ENCODE assay signal across 14 cellular contexts in the genomic region with DNA sequence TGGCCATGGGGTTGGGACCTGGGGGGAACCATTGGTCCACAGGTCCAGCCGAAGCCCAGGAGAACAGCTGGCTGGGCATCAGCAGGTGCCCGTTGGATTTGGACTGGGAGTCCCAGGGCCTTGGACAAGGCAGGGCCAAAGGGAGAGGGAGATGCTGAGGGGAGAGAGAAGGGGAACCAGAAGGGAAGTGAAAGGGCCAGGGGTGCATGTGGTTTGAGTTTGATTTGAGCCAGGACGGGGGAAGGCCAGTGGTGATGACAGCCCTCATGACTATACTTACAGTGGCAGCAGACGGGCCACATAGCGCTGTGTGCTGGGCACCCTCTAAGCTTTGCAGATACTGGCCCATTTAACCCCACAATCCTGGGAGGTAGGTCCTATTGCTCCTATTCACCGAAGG. TPM values are rescaled to one million over a fixed set of nuclear protein-coding genes. Genes with fewer than 3 reads are reported as not detected.
DNase-seq lines count a peak whose midpoint lies in the region; ATAC-seq and TF ChIP-seq lines count a peak whose summit lies in the region.
"Had no signal": no experiment of that assay in that cellular context is flagged by ENCODE, and none has a peak within 500 bp of the region (broad histone marks: within the 10 kb centered on the region; RNA-seq: fewer than 3 reads in every experiment).

No MANE protein-coding gene starts in this region.

- H3K36me3 ChIP-seq in OCI-LY7 (ENCODE audit: insufficient read depth, low read length) = no peaks in the 10 kb centered on the region
- no peaks in the 10 kb centered on the region for H3K36me3 ChIP-seq in neural cell (ENCODE audit: insufficient read depth, low read length)

- H3F3A ChIP-seq in neural cell (ENCODE audit: insufficient read depth, low read length, poor library complexity, severe bottlenecking) = no peaks in the 10 kb centered on the region

- intact Hi-C loops in OCI-LY7 (cut with micrococcal nuclease; ENCODE audit: unreplicated experiment) = loop anchor here (10.0 kb wide), 2 partner anchors 54 to 196 kb away; partner anchors contain the start of genes B3GALT6, PERM1 and SDF4

- TF ChIP-seq CTCF in OCI-LY7 (conservative IDR thresholded peaks at IDR 0.05; ENCODE audit: low read length) (no peak), neural cell (IDR thresholded peaks at IDR 0.05; ENCODE audit: poor library complexity, severe bottlenecking) (no peak)

- no peaks in the 10 kb centered on the region for H3K9me2 ChIP-seq in OCI-LY7 (ENCODE audit: insufficient read depth, low read length)
- no peaks in the 10 kb centered on the region for H3K9me2 ChIP-seq in neural cell (ENCODE audit: insufficient read depth, low read length)

- H4K20me1 ChIP-seq in OCI-LY7 (ENCODE audit: insufficient read depth, low read length) (no peaks in the 10 kb centered on the region), neural cell (ENCODE audit: insufficient read depth) (no peaks in the 10 kb centered on the region)

- H3K27ac ChIP-seq in OCI-LY7 (ENCODE audit: low read depth, low read length, poor library complexity, severe bottlenecking) = no peak overlapping the region
- H3K27ac ChIP-seq in neural cell (ENCODE audit: low read length) = no peak overlapping the region
- H3K27ac ChIP-seq: 22Rv1, sigmoid colon had no signal

- H3K4me1 ChIP-seq in OCI-LY7 (ENCODE audit: insufficient read depth, low read length, poor library complexity, severe bottlenecking) = peaks cover 15% of the 10 kb centered on the region

- POLR2A ChIA-PET in OCI-LY7 (lab: Charles Lee) = no interaction called here

- H2AFZ ChIP-seq in OCI-LY7 (ENCODE audit: low read length) (no peak overlapping the region), neural cell (ENCODE audit: low read depth, low read length) (no peak overlapping the region)

- TF ChIP-seq RAD21 in neural cell (conservative IDR thresholded peaks at IDR 0.05) = no peak

- H3K9ac ChIP-seq in neural cell (ENCODE audit: low read length) = no peak overlapping the region

- H3K9me3 ChIP-seq in OCI-LY7 (ENCODE audit: low read length) (no peaks in the 10 kb centered on the region), neural cell (ENCODE audit: low read length) (no peaks in the 10 kb centered on the region)
- H3K9me3 ChIP-seq: sigmoid colon had no signal

- H3K79me2 ChIP-seq in OCI-LY7 (ENCODE audit: insufficient read depth, low read depth, low read length) = no peaks in the 10 kb centered on the region
- H3K79me2 ChIP-seq in neural cell (replicated peaks; ENCODE audit: insufficient read depth, low read length) = peaks cover 4% of the 10 kb centered on the region

- no peak for TF ChIP-seq EP300 in neural cell (conservative IDR thresholded peaks at IDR 0.05; ENCODE audit: poor library complexity, severe bottlenecking)

- H3K4me3 ChIP-seq in OCI-LY7 (ENCODE audit: low read depth, low read length, poor library complexity, severe bottlenecking) (no peak overlapping the region), neural cell (ENCODE audit: low read length) (peak overlapping the region; percentile 66)
- H3K4me3 ChIP-seq: lung, sigmoid colon had no signal

- H3K4me2 ChIP-seq in OCI-LY7 (ENCODE audit: low read length) = no peak overlapping the region
- no peak overlapping the region for H3K4me2 ChIP-seq in neural cell (ENCODE audit: low read length)

- no TSS peak for BruUV-seq in OCI-LY7 (replicated peaks; lab: Mats Ljungman, UMichigan)

- CTCF ChIA-PET in OCI-LY7 (lab: Charles Lee; ENCODE audit: unreplicated experiment) = no interaction called here

- no peaks in the 10 kb centered on the region for H3K27me3 ChIP-seq in neural cell (ENCODE audit: insufficient read depth, low read depth, low read length)

- peak; percentile 69 for DNase-seq in SIG-M5 treated with dmso at 0.1 percent for 504 hours (lab: John Stamatoyannopoulos, UW; ENCODE audit: unreplicated experiment)
- no peak for DNase-seq in SIG-M5 (lab: John Stamatoyannopoulos, UW)
- DNase-seq in OCI-LY7 (ENCODE audit: low spot score) = peak; percentile 30
- no peak for DNase-seq in activated CD4-positive, alpha-beta T cell treated with anti-CD3 and anti-CD28 coated beads for 1 hour
- DNase-seq in AG08395 (ENCODE audit: low spot score) = no peak
- no peak for DNase-seq in NCI-H1092 (lab: John Stamatoyannopoulos, UW)
- DNase-seq: EL, foreskin melanocyte, NCI-H1694 treated with DMSO at 0.1 percent for 48 hours, sigmoid colon had no signal

- peak; percentile 52 for ATAC-seq in HG02759 (IDR thresholded peaks at IDR 0.05; ENCODE audit: unreplicated experiment)

TF ChIP-seq in neural cell, 6 proteins besides CTCF, POLR2A, EP300 and RAD21:
- TF ChIP-seq MXI1 (conservative IDR thresholded peaks at IDR 0.05; ENCODE audit: poor library complexity, severe bottlenecking) (no peak), EZH2 (IDR thresholded peaks at IDR 0.05; ENCODE audit: borderline replicate concordance, insufficient read depth, low read length, poor library complexity, severe bottlenecking) (no peak), POLR2AphosphoS5 (IDR thresholded peaks at IDR 0.05) (no peak), REST (IDR thresholded peaks at IDR 0.05; ENCODE audit: borderline replicate concordance) (no peak), TAF1 (IDR thresholded peaks at IDR 0.05; ENCODE audit: low read depth) (no peak), SMC3 (conservative IDR thresholded peaks at IDR 0.05; ENCODE audit: poor library complexity) (no peak)

RNA-seq across cellular contexts. Expression of gene AGRN, which starts 18.8 kb away (rescaled TPM):
- 2.2 and 2.7 TPM in 2 replicates for total RNA-seq in OCI-LY7 (2014; rRNA removed; shearing (Covaris generic))
- total RNA-seq in OCI-LY7 (2022) = 9.1 and 9.8 TPM in 2 replicates
- polyA plus RNA-seq in neural cell = 104 and 106 TPM in 2 replicates
- polyA minus RNA-seq in neural cell = 131 and 169 TPM in 2 replicates

RNA-seq across cellular contexts. Expression of gene ISG15, which starts 25.4 kb away (rescaled TPM):
- total RNA-seq in OCI-LY7 (2014; rRNA removed; shearing (Covaris generic)) = 99.9 and 110 TPM in 2 replicates
- 53.4 and 65.4 TPM in 2 replicates for total RNA-seq in OCI-LY7 (2022)
- 3.0 and 8.0 TPM in 2 replicates for polyA plus RNA-seq in neural cell
- polyA minus RNA-seq in neural cell = 1.9 and 4.9 TPM in 2 replicates

RNA-seq across cellular contexts. Expression of gene RNF223, which starts 35.4 kb away (rescaled TPM):
- total RNA-seq in OCI-LY7 (2014; rRNA removed; shearing (Covaris generic)) = not detected in 2 replicates
- total RNA-seq in OCI-LY7 (2022) = not detected in 2 replicates
- polyA plus RNA-seq in neural cell = not detected in 2 replicates
- not detected in 2 replicates for polyA minus RNA-seq in neural cell
- total RNA-seq: sigmoid colon had no signal

RNA-seq across cellular contexts. Expression of gene HES4, which starts 38.8 kb away (rescaled TPM):
- not detected in 2 replicates for total RNA-seq in OCI-LY7 (2014; rRNA removed; shearing (Covaris generic))
- total RNA-seq in OCI-LY7 (2022) = not detected in 2 replicates
- 196 and 204 TPM in 2 replicates for polyA plus RNA-seq in neural cell
- polyA minus RNA-seq in neural cell = 24.3 and 24.4 TPM in 2 replicates

RNA-seq across cellular contexts. Expression of gene PERM1, which starts 56.8 kb away (rescaled TPM):
- total RNA-seq in OCI-LY7 (2014; rRNA removed; shearing (Covaris generic)) = not detected in 2 replicates
- not detected in 2 replicates for total RNA-seq in OCI-LY7 (2022)
- polyA plus RNA-seq in neural cell = not detected in 2 replicates
- not detected in 2 replicates for polyA minus RNA-seq in neural cell

Comparison
In these comparisons a context has a peak if more than half of its experiments do, and no peak if none do; other contexts are left out.
1. DNase-seq: peak in SIG-M5 treated with dmso at 0.1 percent for 504 hours (single experiment) and OCI-LY7 (single experiment); none in SIG-M5 (single experiment), activated CD4-positive, alpha-beta T cell treated with anti-CD3 and anti-CD28 coated beads for 1 hour (single experiment), AG08395 (single experiment) and NCI-H1092 (single experiment).